In the genomic region with DNA sequence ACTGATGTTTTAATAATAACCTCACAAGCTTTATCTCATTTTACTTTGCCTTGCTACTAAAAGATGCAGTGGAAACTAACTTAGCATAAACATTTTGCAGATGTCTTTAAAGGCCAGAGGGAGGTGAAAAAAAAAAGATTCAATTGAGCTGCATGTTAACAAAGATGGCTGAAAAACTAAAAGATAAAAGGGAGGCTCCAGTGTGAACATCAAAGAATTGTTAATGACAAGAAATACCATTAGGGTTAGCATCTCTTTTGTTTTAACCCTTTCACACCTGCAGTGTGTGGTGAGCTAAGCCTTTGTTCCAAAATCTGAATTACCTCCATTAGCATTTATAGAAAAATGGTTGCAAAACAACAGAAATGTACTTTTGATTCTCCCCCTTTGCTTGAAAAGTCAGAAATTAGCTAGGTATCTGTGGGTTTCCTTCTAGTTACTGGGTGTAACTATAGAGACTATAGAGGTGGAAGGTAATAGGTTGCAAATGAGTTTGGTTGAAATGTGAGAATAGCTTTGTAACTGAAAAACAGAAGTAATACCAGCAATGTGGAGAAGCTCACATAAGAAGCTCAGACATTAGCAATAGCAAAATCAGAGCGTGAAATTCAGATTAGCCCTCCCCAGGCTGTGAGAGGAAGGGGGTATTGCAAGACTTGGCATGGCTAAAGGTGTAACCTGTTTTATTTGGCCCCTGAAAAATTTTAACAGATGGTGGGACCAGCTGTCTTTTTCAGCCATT, we compare ENCODE assay signal across 12 cellular contexts. TPM values are rescaled to one million over a fixed set of nuclear protein-coding genes. Genes with fewer than 3 reads are reported as not detected.
DNase-seq lines count a peak whose midpoint lies in the region; ATAC-seq and TF ChIP-seq lines count a peak whose summit lies in the region.
"Had no signal": no experiment of that assay in that cellular context is flagged by ENCODE, and none has a peak within 500 bp of the region (broad histone marks: within the 10 kb centered on the region; RNA-seq: fewer than 3 reads in every experiment).

No MANE protein-coding gene starts in this region.

- peaks cover 1 to 5% (median 2%) of the 10 kb centered on the region in 3 donors for H3K27me3 Mint-ChIP-seq in immature natural killer cell (ENCODE audit: low read depth in 3 of 3)

- peaks cover 27% of the 10 kb centered on the region for H3K4me1 ChIP-seq in OCI-LY3 (ENCODE audit: low read length)
- H3K4me1 ChIP-seq in effector memory CD4-positive, alpha-beta T cell (ENCODE audit: control insufficient read depth, insufficient read depth, low read length, poor library complexity, severe bottlenecking): no peaks in the 10 kb centered on the region
- H3K4me1 ChIP-seq in OCI-LY7 (ENCODE audit: insufficient read depth, low read length, poor library complexity, severe bottlenecking): no peaks in the 10 kb centered on the region

- H3K36me3 ChIP-seq in OCI-LY3 (replicated peaks; ENCODE audit: low read depth, low read length) (no peaks in the 10 kb centered on the region), OCI-LY7 (ENCODE audit: insufficient read depth, low read length) (no peaks in the 10 kb centered on the region)
- H3K36me3 ChIP-seq in effector memory CD4-positive, alpha-beta T cell (ENCODE audit: control insufficient read depth, insufficient read depth, low read length): no peaks in the 10 kb centered on the region

- POLR2A ChIA-PET in OCI-LY7 (lab: Charles Lee): interaction anchor here (0.5 to 1.6 kb wide), 7 partner anchors 9 to 1939 kb away, joined by 3 to 7 read pairs (median 4); no protein-coding TSS in a partner anchor

- no peak overlapping the region for H3K9ac ChIP-seq in OCI-LY3 (ENCODE audit: low read length)

- H4K20me1 ChIP-seq in OCI-LY3 (ENCODE audit: insufficient read depth, low read length) (no peaks in the 10 kb centered on the region), OCI-LY7 (ENCODE audit: insufficient read depth, low read length) (no peaks in the 10 kb centered on the region)

- peak overlapping the region; percentile 25 for H3K4me3 ChIP-seq in OCI-LY3 (ENCODE audit: low read length)
- H3K4me3 ChIP-seq in effector memory CD4-positive, alpha-beta T cell (ENCODE audit: insufficient read depth, low read depth, low read length, poor library complexity, severe bottlenecking): no peak overlapping the region
- H3K4me3 ChIP-seq in OCI-LY7 (ENCODE audit: low read depth, low read length, poor library complexity, severe bottlenecking): no peak overlapping the region

- H3K9me3 Mint-ChIP-seq in immature natural killer cell: peaks cover 0 to 4% (median 0%) of the 10 kb centered on the region in 6 donors
- H3K9me3 Mint-ChIP-seq: activated naive CD8-positive, alpha-beta T cell treated with anti-CD3 and anti-CD28 coated beads for 36 hours had no signal

- H3K4me3 Mint-ChIP-seq in immature natural killer cell: no peak overlapping the region
- H3K4me3 Mint-ChIP-seq: activated naive CD8-positive, alpha-beta T cell treated with anti-CD3 and anti-CD28 coated beads for 36 hours had no signal

- H3K4me2 ChIP-seq in OCI-LY3 (ENCODE audit: low read length): peak overlapping the region; percentile 62
- H3K4me2 ChIP-seq in OCI-LY7 (ENCODE audit: low read length): no peak overlapping the region

- no peaks in the 10 kb centered on the region for H3K27me3 ChIP-seq in OCI-LY3 (ENCODE audit: low read depth, low read length)
- H3K27me3 ChIP-seq in effector memory CD4-positive, alpha-beta T cell (replicated peaks; ENCODE audit: control insufficient read depth, insufficient read depth, low read length, poor library complexity, severe bottlenecking): no peaks in the 10 kb centered on the region

- H3K4me1 Mint-ChIP-seq in immature natural killer cell: no peaks in the 10 kb centered on the region
- H3K4me1 Mint-ChIP-seq: activated naive CD8-positive, alpha-beta T cell treated with anti-CD3 and anti-CD28 coated beads for 36 hours had no signal

- H3K27ac Mint-ChIP-seq in immature natural killer cell: no peak overlapping the region
- H3K27ac Mint-ChIP-seq: activated naive CD8-positive, alpha-beta T cell treated with anti-CD3 and anti-CD28 coated beads for 36 hours had no signal

- H3K9me3 ChIP-seq in OCI-LY3 (ENCODE audit: insufficient read depth, low read length): no peaks in the 10 kb centered on the region
- no peaks in the 10 kb centered on the region for H3K9me3 ChIP-seq in effector memory CD4-positive, alpha-beta T cell (ENCODE audit: control insufficient read depth, low read length)
- H3K9me3 ChIP-seq in OCI-LY7 (ENCODE audit: low read length): no peaks in the 10 kb centered on the region

- H2AFZ ChIP-seq in OCI-LY3 (ENCODE audit: low read depth, low read length): no peak overlapping the region
- H2AFZ ChIP-seq in OCI-LY7 (ENCODE audit: low read length): no peak overlapping the region

- H3K9me2 ChIP-seq in OCI-LY7 (ENCODE audit: insufficient read depth, low read length): no peaks in the 10 kb centered on the region

- TF ChIP-seq CTCF in OCI-LY3 (IDR thresholded peaks at IDR 0.05; ENCODE audit: low read depth, low read length) (no peak), OCI-LY7 (conservative IDR thresholded peaks at IDR 0.05; ENCODE audit: low read length) (no peak)

- H3K79me2 ChIP-seq in OCI-LY3 (ENCODE audit: low read length) (no peaks in the 10 kb centered on the region), OCI-LY7 (ENCODE audit: insufficient read depth, low read depth, low read length) (no peaks in the 10 kb centered on the region)

- intact Hi-C loops in OCI-LY7 (cut with micrococcal nuclease; ENCODE audit: unreplicated experiment): no loop called here

- H3K27ac ChIP-seq in OCI-LY3 (ENCODE audit: low read length) (peak overlapping the region; percentile 57), OCI-LY7 (ENCODE audit: low read depth, low read length, poor library complexity, severe bottlenecking) (no peak overlapping the region)
- no peak overlapping the region for H3K27ac ChIP-seq in effector memory CD4-positive, alpha-beta T cell (ENCODE audit: insufficient read depth, low read length, poor library complexity, severe bottlenecking)
- H3K27ac ChIP-seq: epithelial cell of prostate had no signal

- ATAC-seq in GM18498 (IDR thresholded peaks at IDR 0.05; ENCODE audit: unreplicated experiment) (peak; percentile 96), GM21360 (IDR thresholded peaks at IDR 0.05; ENCODE audit: unreplicated experiment) (peak; percentile 64), HG03108 (IDR thresholded peaks at IDR 0.05; ENCODE audit: unreplicated experiment) (peak; percentile 70)

- BruUV-seq in OCI-LY7 (replicated peaks; lab: Mats Ljungman, UMichigan): no TSS peak

- CTCF ChIA-PET in OCI-LY7 (lab: Charles Lee; ENCODE audit: unreplicated experiment): no interaction called here

- DNase-seq in immature natural killer cell: no peak
- no peak for DNase-seq in NOMO-1 (lab: John Stamatoyannopoulos, UW; ENCODE audit: unreplicated experiment in 2 of 2)
- no peak for DNase-seq in effector memory CD4-positive, alpha-beta T cell
- DNase-seq in OCI-LY7 (ENCODE audit: low spot score): no peak
- DNase-seq: activated naive CD8-positive, alpha-beta T cell treated with anti-CD3 and anti-CD28 coated beads for 36 hours; NCI-H2029 had no signal

- no peaks in the 10 kb centered on the region for H3K36me3 Mint-ChIP-seq in immature natural killer cell
- H3K36me3 Mint-ChIP-seq: activated naive CD8-positive, alpha-beta T cell treated with anti-CD3 and anti-CD28 coated beads for 36 hours had no signal

RNA-seq across cellular contexts. Expression of a gene that starts 34.8 kb away (rescaled TPM):
- polyA plus RNA-seq in immature natural killer cell: not detected
- not detected in 2 replicates for total RNA-seq in OCI-LY7 (2014; rRNA removed; shearing (Covaris generic))
- not detected in 2 replicates for total RNA-seq in OCI-LY7 (2022)
- total RNA-seq: activated naive CD8-positive, alpha-beta T cell treated with anti-CD3 and anti-CD28 coated beads for 36 hours; H4 had no signal
